Comparison of ENCODE assay signal across 29 cellular contexts in the genomic region with DNA sequence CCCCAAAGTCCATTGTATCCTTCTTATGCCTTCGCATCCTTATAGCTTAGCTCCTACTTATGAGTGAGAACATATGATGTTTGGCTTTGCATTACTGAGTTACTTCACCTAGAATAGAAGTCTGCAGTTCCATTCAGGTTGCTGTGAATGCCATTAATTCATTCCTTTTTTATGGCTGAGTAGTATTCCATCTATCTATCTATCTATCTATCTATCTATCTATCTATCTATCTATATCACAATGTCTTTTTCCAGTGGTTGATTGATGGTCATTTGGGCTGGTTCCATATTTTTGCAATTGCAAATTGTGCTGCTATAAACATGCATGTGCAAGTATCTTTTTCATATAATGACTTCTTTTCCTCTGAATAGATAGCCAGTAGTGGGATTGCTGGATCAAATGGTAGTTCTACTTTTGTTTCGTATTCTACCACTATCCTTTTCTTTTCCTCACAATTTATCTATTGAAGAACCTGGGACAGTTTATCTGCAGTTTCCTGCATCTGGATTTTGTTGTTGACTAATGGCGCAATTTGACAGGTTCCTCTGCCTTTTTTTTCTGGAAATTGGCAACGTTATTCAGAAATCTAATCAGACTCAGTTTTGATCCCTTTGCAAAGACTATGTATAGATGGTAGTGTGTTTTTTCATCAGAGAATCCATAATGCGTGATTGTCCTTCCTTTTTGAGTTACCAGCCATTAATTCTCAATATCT.
"Had no signal": no experiment of that assay in that cellular context is flagged by ENCODE, and none has a peak within 500 bp of the region (broad histone marks: within the 10 kb centered on the region; RNA-seq: fewer than 3 reads in every experiment).

No MANE protein-coding gene starts in this region.

- H3K4me1 ChIP-seq: parathyroid adenoma, psoas muscle, spleen, suprapubic skin, testis, tibial artery, transverse colon, upper lobe of left lung, vagina had no signal

- H2AFZ ChIP-seq: neural progenitor cell, parathyroid adenoma had no signal

- H3K27ac ChIP-seq: neural progenitor cell, ovary, parathyroid adenoma, psoas muscle, skin epidermis, spleen, suprapubic skin, testis, tibial artery, transverse colon, upper lobe of left lung, vagina had no signal

- FAIRE-seq: urothelium cell line had no signal

- H3K79me2 ChIP-seq: parathyroid adenoma had no signal

- H3K9ac ChIP-seq: neural progenitor cell, parathyroid adenoma had no signal

- H3K4me2 ChIP-seq: neural progenitor cell, smooth muscle cell had no signal

- H3K4me3 ChIP-seq: neural progenitor cell, ovary, psoas muscle, skin epidermis, smooth muscle cell, spleen, suprapubic skin, testis, tibial artery, transverse colon, upper lobe of left lung, vagina had no signal

- ATAC-seq: natural killer cell; psoas muscle; sciatic nerve; stimulated activated memory B cell treated with anti-CD40 and anti-IgM and Interleukin-4, amounts not matched to agents 10 μg/mL and 1 μg/mL and 100 μg/mL, for 72 hours; stimulated activated naive CD8-positive, alpha-beta T cell treated with anti-CD3 and anti-CD28 coated beads, Interleukin-15, amount 100 ng/mL, for 72 hours; stimulated activated naive CD8-positive, alpha-beta T cell treated with anti-CD3 and anti-CD28 coated beads, Interleukin-15, Interleukin-2, amounts not matched to agents 100 U/mL and 50 U/mL, for 24 hours had no signal

- H3K36me3 ChIP-seq: neural progenitor cell, ovary, spleen, suprapubic skin, tibial artery, transverse colon, upper lobe of left lung, vagina had no signal

- DNase-seq: natural killer cell; occipital lobe; ovary; posterior cingulate gyrus; psoas muscle; right cardiac atrium; spleen; stimulated activated CD4-positive, alpha-beta T cell treated with anti-CD3 and anti-CD28 coated beads, Interleukin-12 subunit alpha, Interleukin-12 subunit beta, amount 100 ng/mL, for 4 hours; stimulated activated CD4-positive, alpha-beta T cell treated with anti-CD3 and anti-CD28 coated beads, Interleukin-1b, Interleukin-23, amount 100 ng/mL, for 48 hours; stimulated activated CD4-positive, alpha-beta T cell treated with anti-CD3 and anti-CD28 coated beads, Interleukin-4, amount 100 ng/mL, for 1 hour; stimulated activated CD4-positive, alpha-beta T cell treated with anti-CD3 and anti-CD28 coated beads, Interleukin-4, amount 100 ng/mL, for 4 hours; stimulated activated CD8-positive, alpha-beta memory T cell treated with anti-CD3 and anti-CD28 coated beads, Interleukin-4, amount 100 ng/mL, for 48 hours; stimulated activated naive CD4-positive, alpha-beta T cell; stimulated activated naive CD8-positive, alpha-beta T cell treated with anti-CD3 and anti-CD28 coated beads, Interleukin-15, amount 100 ng/mL, for 72 hours; stimulated activated naive CD8-positive, alpha-beta T cell treated with anti-CD3 and anti-CD28 coated beads, Interleukin-15, Interleukin-2, amounts not matched to agents 100 U/mL and 50 U/mL, for 24 hours; substantia nigra; testis; tibial artery; transverse colon; upper lobe of left lung had no signal

- H3K27me3 ChIP-seq: neural progenitor cell, ovary, spleen, suprapubic skin, testis, tibial artery, transverse colon, upper lobe of left lung, vagina had no signal

- H3K9me3 ChIP-seq: ovary, psoas muscle, spleen, suprapubic skin, testis, tibial artery, transverse colon, upper lobe of left lung, vagina had no signal
